18 cellular contexts compared by ENCODE assay signal in the genomic region with DNA sequence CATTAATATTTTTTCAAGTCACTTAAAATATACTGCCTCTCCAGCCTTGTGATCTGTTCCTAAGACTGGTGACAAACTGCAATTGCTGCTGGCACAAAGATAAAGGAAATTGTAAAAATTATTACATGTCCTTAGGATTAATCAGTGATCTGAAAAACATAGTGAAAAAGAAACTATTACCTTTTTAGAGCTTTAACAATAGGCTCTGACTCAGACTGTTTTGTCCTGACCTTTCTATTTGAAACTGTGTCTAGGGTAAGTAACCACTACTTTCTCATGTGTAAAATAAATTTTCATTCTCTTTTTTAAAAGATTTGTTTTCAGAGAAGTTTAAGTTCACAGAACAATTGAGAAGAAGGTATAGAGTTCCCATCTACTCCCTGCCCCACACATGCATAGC.
DNase-seq lines count a peak whose midpoint lies in the region; ATAC-seq and FAIRE-seq lines count a peak whose summit lies in the region.
"Had no signal": no experiment of that assay in that cellular context is flagged by ENCODE, and none has a peak within 500 bp of the region (broad histone marks: within the 10 kb centered on the region; RNA-seq: fewer than 3 reads in every experiment).

No MANE protein-coding gene starts in this region.

- DNase-seq in dermis blood vessel endothelial cell (peak; percentile 62), renal cortical epithelial cell (ENCODE audit: low read depth) (peak; percentile 8), RCC 7860 (ENCODE audit: low spot score) (no peak), NCI-H2081 treated with DMSO at 0.1 percent for 48 hours (lab: John Stamatoyannopoulos, UW) (no peak)
- no peak for DNase-seq in activated CD4-positive, alpha-beta T cell treated with anti-CD3 and anti-CD28 coated beads, Interleukin-2, amount 10 ng/mL, durations not matched to agents 7 days and 5 days
- DNase-seq: CD8-positive, alpha-beta T cell; COR-L47; DMS153; DMS79 treated with DMSO at 0.1 percent for 48 hours; EL had no signal

- CTCF ChIA-PET in activated CD4-positive, alpha-beta T cell treated with anti-CD3 and anti-CD28 coated beads, Interleukin-2, amount 10 ng/mL, durations not matched to agents 7 days and 5 days (lab: Charles Lee) = no interaction called here

- no peaks in the 10 kb centered on the region for H3K36me3 Mint-ChIP-seq in activated CD4-positive, alpha-beta T cell treated with anti-CD3 and anti-CD28 coated beads, Interleukin-2, amount 10 ng/mL, durations not matched to agents 7 days and 5 days (ENCODE audit: low read depth)
- H3K36me3 Mint-ChIP-seq: CD14-positive monocyte; CD8-positive, alpha-beta T cell had no signal

- no peaks in the 10 kb centered on the region for H3K9me3 Mint-ChIP-seq in activated CD4-positive, alpha-beta T cell treated with anti-CD3 and anti-CD28 coated beads, Interleukin-2, amount 10 ng/mL, durations not matched to agents 7 days and 5 days
- H3K9me3 Mint-ChIP-seq: CD8-positive, alpha-beta T cell had no signal

- FAIRE-seq in RCC 7860 (lab: Jason Lieb, UNC) = no peak
- FAIRE-seq: A204.1, D721Med, G401.6, GM12891, H1 had no signal

- H3K27ac Mint-ChIP-seq in activated CD4-positive, alpha-beta T cell treated with anti-CD3 and anti-CD28 coated beads, Interleukin-2, amount 10 ng/mL, durations not matched to agents 7 days and 5 days = no peak overlapping the region
- H3K27ac Mint-ChIP-seq: CD14-positive monocyte; CD8-positive, alpha-beta T cell had no signal

- H3K4me1 Mint-ChIP-seq in activated CD4-positive, alpha-beta T cell treated with anti-CD3 and anti-CD28 coated beads, Interleukin-2, amount 10 ng/mL, durations not matched to agents 7 days and 5 days = no peaks in the 10 kb centered on the region
- H3K4me1 Mint-ChIP-seq: CD14-positive monocyte had no signal

- ATAC-seq in GM18868 (IDR thresholded peaks at IDR 0.05; ENCODE audit: unreplicated experiment) (peak; percentile 66), HG03439 (IDR thresholded peaks at IDR 0.05; ENCODE audit: unreplicated experiment) (peak; percentile 53)
- ATAC-seq: CD8-positive, alpha-beta T cell had no signal

- H3K4me3 Mint-ChIP-seq in activated CD4-positive, alpha-beta T cell treated with anti-CD3 and anti-CD28 coated beads, Interleukin-2, amount 10 ng/mL, durations not matched to agents 7 days and 5 days = no peak overlapping the region
- H3K4me3 Mint-ChIP-seq: CD14-positive monocyte; CD8-positive, alpha-beta T cell had no signal

- peaks cover 2% of the 10 kb centered on the region for H3K27me3 Mint-ChIP-seq in activated CD4-positive, alpha-beta T cell treated with anti-CD3 and anti-CD28 coated beads, Interleukin-2, amount 10 ng/mL, durations not matched to agents 7 days and 5 days

- POLR2A ChIA-PET in activated CD4-positive, alpha-beta T cell treated with anti-CD3 and anti-CD28 coated beads, Interleukin-2, amount 10 ng/mL, durations not matched to agents 7 days and 5 days (lab: Charles Lee) = no interaction called here

Comparison
In these comparisons a context has a peak if more than half of its experiments do, and no peak if none do; other contexts are left out.
1. DNase-seq: peak in dermis blood vessel endothelial cell (single experiment) and renal cortical epithelial cell (single experiment); none in RCC 7860 (single experiment), activated CD4-positive, alpha-beta T cell treated with anti-CD3 and anti-CD28 coated beads, Interleukin-2, amount 10 ng/mL, durations not matched to agents 7 days and 5 days (single experiment) and NCI-H2081 treated with DMSO at 0.1 percent for 48 hours (single experiment).